ENCODE assay signal across 10 cellular contexts in the genomic region with DNA sequence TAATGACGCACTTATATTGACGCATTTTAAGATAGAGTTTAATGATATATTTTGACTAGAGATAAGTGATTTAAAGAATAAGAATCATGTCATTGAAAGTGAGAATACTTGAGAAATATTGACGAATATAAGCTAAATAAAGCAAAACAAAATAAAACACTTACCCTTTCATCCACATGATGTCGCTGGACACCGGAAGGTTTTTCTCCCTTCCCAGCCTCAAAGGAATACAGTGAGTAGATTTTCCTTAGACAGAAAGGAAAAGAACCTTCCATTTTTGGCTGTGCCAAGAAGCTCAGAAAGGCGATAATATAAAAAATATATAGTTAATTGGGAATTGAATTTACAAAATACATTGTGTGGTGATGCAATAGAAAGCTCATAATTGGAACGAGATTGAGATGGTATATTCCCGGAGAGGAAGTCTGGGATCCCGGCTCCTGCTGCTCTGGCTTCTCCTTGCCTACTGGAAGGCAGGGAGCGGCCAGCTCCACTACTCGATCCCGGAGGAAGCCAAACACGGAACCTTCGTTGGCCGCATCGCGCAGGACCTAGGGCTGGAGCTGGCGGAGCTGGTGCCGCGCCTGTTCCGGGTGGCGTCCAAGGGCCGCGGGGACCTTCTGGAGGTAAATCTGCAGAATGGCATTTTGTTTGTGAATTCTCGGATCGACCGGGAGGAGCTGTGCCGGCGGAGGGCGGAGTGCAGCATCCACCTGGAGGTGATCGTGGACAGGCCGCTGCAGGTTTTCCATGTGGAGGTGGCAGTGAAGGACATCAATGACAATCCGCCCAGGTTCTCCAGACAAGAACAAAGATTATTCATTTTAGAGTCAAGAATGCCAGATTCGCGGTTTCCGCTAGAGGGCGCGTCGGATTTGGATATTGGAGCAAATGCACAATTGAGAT. TPM values are rescaled to one million over a fixed set of nuclear protein-coding genes. Genes with fewer than 3 reads are reported as not detected.
A peak's percentile ranks its signal among the peaks of the same experiment; 100 is the strongest.
DNase-seq lines count a peak whose midpoint lies in the region; ATAC-seq and TF ChIP-seq lines count a peak whose summit lies in the region.
"Had no signal": no experiment of that assay in that cellular context is flagged by ENCODE, and none has a peak within 500 bp of the region (broad histone marks: within the 10 kb centered on the region; RNA-seq: fewer than 3 reads in every experiment).

A gene (plus strand): TSS at position 239 of the 906 bp plus-strand sequence.

- no peak within 1 kb of the TSS for H2BK15ac ChIP-seq in neuronal stem cell (ENCODE audit: low read length)

- H2AFZ ChIP-seq in GM23338 (no peak within 1 kb of the TSS), neuronal stem cell (ENCODE audit: low read length) (no peak within 1 kb of the TSS)

- no peak within 1 kb of the TSS for H2BK120ac ChIP-seq in neuronal stem cell (ENCODE audit: low read depth, low read length)

- no peak within 1 kb of the TSS for H2BK12ac ChIP-seq in neuronal stem cell (ENCODE audit: low read length)

- no peaks in the 10 kb centered on the region for H3K4me1 ChIP-seq in GM23338 (ENCODE audit: insufficient read depth)
- no peaks in the 10 kb centered on the region for H3K4me1 ChIP-seq in right cardiac atrium (ENCODE audit: control insufficient read depth, insufficient read depth, low read length)
- H3K4me1 ChIP-seq in neuronal stem cell (ENCODE audit: control insufficient read depth in 2 of 2, insufficient read depth in 1 of 2, low read depth in 1 of 2, low read length in 2 of 2) = no peaks in the 10 kb centered on the region
- no peaks in the 10 kb centered on the region for H3K4me1 ChIP-seq in Peyer's patch

- no peak within 1 kb of the TSS for H3K9ac ChIP-seq in neuronal stem cell (ENCODE audit: low read depth, low read length, poor library complexity)

- peaks cover 3% of the 10 kb centered on the region; the same call in 1 of the 3 replicates for H3K9me3 Mint-ChIP-seq in GM23338
- no peaks in the 10 kb centered on the region for H3K9me3 Mint-ChIP-seq in WTC11

- peaks cover 4% of the 10 kb centered on the region for H3K79me1 ChIP-seq in neuronal stem cell (ENCODE audit: low read depth, low read length)

- H3K4me2 ChIP-seq in GM23338 (no peak within 1 kb of the TSS), neuronal stem cell (ENCODE audit: insufficient read depth, low read length, poor library complexity, severe bottlenecking) (no peak within 1 kb of the TSS)

- H3K27me3 Mint-ChIP-seq in GM23338 (ENCODE audit: insufficient read depth, low read depth, poor library complexity) (no peaks in the 10 kb centered on the region), WTC11 (ENCODE audit: low read depth) (no peaks in the 10 kb centered on the region)

- POLR2A ChIA-PET in WTC11 (lab: Charles Lee) = no interaction called here

- peak; percentile 22 for TF ChIP-seq CTCF in AG09319 (IDR thresholded peaks at IDR 0.05; ENCODE audit: low read depth, low read length)
- peak; percentile 50 to 57 for TF ChIP-seq CTCF in GM23338 (conservative IDR thresholded peaks at IDR 0.05; ENCODE audit: low read depth in 2 of 2)
- TF ChIP-seq CTCF in WTC11 (IDR thresholded peaks at IDR 0.05) = no peak
- peak in 1 of 6 experiments; percentile 12 for TF ChIP-seq CTCF in Peyer's patch (IDR thresholded peaks at IDR 0.05)

- H3F3A ChIP-seq in GM23338 (replicated peaks; ENCODE audit: low read depth) = no peaks in the 10 kb centered on the region

- H3K4me3 ChIP-seq in GM23338 = no peak within 1 kb of the TSS
- no peak within 1 kb of the TSS for H3K4me3 ChIP-seq in right cardiac atrium (ENCODE audit: low read length)
- no peak within 1 kb of the TSS for H3K4me3 ChIP-seq in neuronal stem cell (ENCODE audit: low read length in 2 of 2)
- H3K4me3 ChIP-seq in Peyer's patch = peak within 1 kb of the TSS in 1 of 4 donors; percentile 6

- ATAC-seq in GM23338 (no peak), WTC11 (no peak), right cardiac atrium (no peak)
- ATAC-seq: activated naive CD4-positive, alpha-beta T cell treated with anti-CD3 and anti-CD28 coated beads, Interleukin-2, amount 50 U/mL, for 72 hours had no signal

- H3K27ac ChIP-seq in GM23338 (ENCODE audit: low read depth) = no peak within 1 kb of the TSS
- H3K27ac ChIP-seq in right cardiac atrium (ENCODE audit: low read length) = no peak within 1 kb of the TSS
- H3K27ac ChIP-seq in neuronal stem cell (replicated peaks; ENCODE audit: low read length) = no peak within 1 kb of the TSS
- H3K27ac ChIP-seq in Peyer's patch = no peak within 1 kb of the TSS

- DNase-seq in AG09319 (ENCODE audit: extremely low read depth, low read depth) = no peak
- DNase-seq in GM23338 (ENCODE audit: low spot score) = peak; percentile 43
- no peak for DNase-seq in WTC11 (ENCODE audit: low spot score)
- peak in 2 of 3 donors; percentile 33 to 59 for DNase-seq in right cardiac atrium
- DNase-seq in neuronal stem cell (ENCODE audit: low spot score) = no peak
- DNase-seq in H4 (ENCODE audit: low spot score) = no peak
- no peak for DNase-seq in Peyer's patch
- DNase-seq in SK-N-DZ (ENCODE audit: low spot score) = no peak
- DNase-seq: kidney glomerular epithelial cell had no signal

- no peaks in the 10 kb centered on the region for H3K79me2 ChIP-seq in GM23338 (replicated peaks; ENCODE audit: insufficient read depth)

- no peak within 1 kb of the TSS for H3K14ac ChIP-seq in neuronal stem cell (ENCODE audit: low read length)

- H4K8ac ChIP-seq in neuronal stem cell (ENCODE audit: low read depth, low read length) = no peak within 1 kb of the TSS

- no peak for TF ChIP-seq POLR2A in Peyer's patch (IDR thresholded peaks at IDR 0.05)

- CTCF ChIA-PET in WTC11 (lab: Charles Lee) = interaction anchor here (0.8 to 7.4 kb wide), 10 partner anchors 12 to 230 kb away, joined by 3 to 61 read pairs (median 4); a partner anchor contains a TSS

- H3K23ac ChIP-seq in neuronal stem cell (ENCODE audit: low read depth, low read length, poor library complexity) = no peak within 1 kb of the TSS

- H3K4ac ChIP-seq in neuronal stem cell (ENCODE audit: low read length) = no peak within 1 kb of the TSS

- no peak within 1 kb of the TSS for H3K18ac ChIP-seq in neuronal stem cell (ENCODE audit: low read length)

- H3K36me3 ChIP-seq in GM23338 (ENCODE audit: insufficient read depth) = no peaks in the 10 kb centered on the region
- H3K36me3 ChIP-seq in neuronal stem cell (replicated peaks in 1 of 2; ENCODE audit: control insufficient read depth in 2 of 2, insufficient read depth in 2 of 2, low read length in 2 of 2) = peaks cover 3 to 44% of the 10 kb centered on the region in 2 donors
- H3K36me3 ChIP-seq in Peyer's patch = no peaks in the 10 kb centered on the region

- peak within 1 kb of the TSS; percentile 63; the same call in 2 of the 3 replicates for H3K4me3 Mint-ChIP-seq in GM23338
- H3K4me3 Mint-ChIP-seq in WTC11 = peak within 1 kb of the TSS; percentile 30; the same call in 1 of the 2 replicates

- H3K9me3 ChIP-seq in right cardiac atrium (ENCODE audit: control insufficient read depth, low read length) (no peaks in the 10 kb centered on the region), neuronal stem cell (replicated peaks in 1 of 2; ENCODE audit: control insufficient read depth in 2 of 2, insufficient read depth in 1 of 2, low read depth in 1 of 2, low read length in 2 of 2) (peaks cover 10 to 51% of the 10 kb centered on the region in 2 donors), Peyer's patch (peaks cover 0 to 15% (median 0%) of the 10 kb centered on the region in 4 donors)

- intact Hi-C loops in right cardiac atrium (cut with DNase I) = no loop called here

- no peak within 1 kb of the TSS for H4K91ac ChIP-seq in neuronal stem cell (ENCODE audit: low read depth, low read length, poor library complexity)

- H3K27ac Mint-ChIP-seq in GM23338 (no peak within 1 kb of the TSS), WTC11 (no peak within 1 kb of the TSS)
- H3K27ac Mint-ChIP-seq: activated naive CD4-positive, alpha-beta T cell treated with anti-CD3 and anti-CD28 coated beads, Interleukin-2, amount 50 U/mL, for 72 hours had no signal

- no peaks in the 10 kb centered on the region for H4K20me1 ChIP-seq in GM23338 (replicated peaks; ENCODE audit: insufficient read depth)

- no peak within 1 kb of the TSS for H2BK5ac ChIP-seq in neuronal stem cell (ENCODE audit: low read length)

- H3K27me3 ChIP-seq in GM23338 (ENCODE audit: insufficient read depth) = no peaks in the 10 kb centered on the region
- H3K27me3 ChIP-seq in right cardiac atrium (ENCODE audit: control insufficient read depth, insufficient read depth) = no peaks in the 10 kb centered on the region
- no peaks in the 10 kb centered on the region for H3K27me3 ChIP-seq in neuronal stem cell (ENCODE audit: control insufficient read depth in 3 of 3, insufficient read depth in 3 of 3, low read depth in 1 of 3, low read length in 3 of 3)
- H3K27me3 ChIP-seq in Peyer's patch = no peaks in the 10 kb centered on the region

- 24% methylated on average over 39 of the region's 39 CpGs for WGBS in right cardiac atrium
- WGBS in neuronal stem cell (ENCODE audit: extremely low coverage in 2 of 2, insufficient read length in 2 of 2, insufficient replicate concordance in 1 of 2), 2 donors = 100% methylated on average over 2 of the region's 39 CpGs; no CpG with 5 or more reads in 1 of the 2 donors

- H3K4me1 Mint-ChIP-seq in GM23338 (no peaks in the 10 kb centered on the region; the same call in 2 of the 3 replicates), WTC11 (no peaks in the 10 kb centered on the region)

- no peaks in the 10 kb centered on the region for H3K9me2 ChIP-seq in GM23338 (ENCODE audit: insufficient read depth)

- no peak within 1 kb of the TSS for H2AK5ac ChIP-seq in neuronal stem cell (ENCODE audit: low read depth, low read length)

- H3K36me3 Mint-ChIP-seq in GM23338 (ENCODE audit: low read depth) (peaks cover 11% of the 10 kb centered on the region), WTC11 (no peaks in the 10 kb centered on the region)

TF ChIP-seq in GM23338, 12 proteins besides CTCF, POLR2A, EP300 and RAD21 (continues in another document):
- TF ChIP-seq ZNF331 (CRISPR knock-in tag; IDR thresholded peaks at IDR 0.05; ENCODE audit: low read depth) = no peak
- no peak for TF ChIP-seq NANOG (IDR thresholded peaks at IDR 0.05; ENCODE audit: borderline replicate concordance)
- TF ChIP-seq POLR2AphosphoS5 (IDR thresholded peaks at IDR 0.05; ENCODE audit: low read depth) = no peak

TF ChIP-seq in WTC11, 78 proteins besides CTCF, POLR2A, EP300 and RAD21 (continues in another document):
- TF ChIP-seq ZNF232 (CRISPR knock-in tag; IDR thresholded peaks at IDR 0.05) = no peak

RNA-seq across cellular contexts. Expression of the gene that starts here (rescaled TPM):
- total RNA-seq in GM23338 (2014; rRNA removed; shearing (Covaris generic)) = 1.4 and 3.1 TPM in 2 replicates
- polyA plus RNA-seq in GM23338 (2016; fragmentation: Nextera tagmentation; extraction: Ambion mirVana) = 0.61 and 0.86 TPM in 2 replicates
- total RNA-seq in WTC11 (2021) = 0.85 to 0.94 TPM (median 0.90 TPM) in 3 replicates
- under 1 TPM in 2 of 4 donors, not detected in 2; 0.06 to 0.09 TPM for total RNA-seq in right cardiac atrium
- 0.02 TPM for polyA plus RNA-seq in right cardiac atrium
- 0.32 TPM for polyA plus RNA-seq in neuronal stem cell (2013, experiment 1 of 2)
- polyA plus RNA-seq in neuronal stem cell (2013, experiment 2 of 2) = 0.25 TPM
- total RNA-seq in H4 (2014; rRNA removed; shearing (Covaris generic)) = 0.25 and 1.1 TPM in 2 replicates
- total RNA-seq in Peyer's patch = under 1 TPM in 3 of 4 donors, not detected in 1; 0.27 to 0.88 (median 0.38) TPM
- 0.12 and 0.17 TPM in 2 replicates for polyA plus RNA-seq in SK-N-DZ (2014; cell fraction: cytosol; rRNA removed)
- polyA plus RNA-seq in SK-N-DZ (2014; cell fraction: nucleus; rRNA removed) = 0.35 and 1.3 TPM in 2 replicates
- total RNA-seq: activated naive CD4-positive, alpha-beta T cell treated with anti-CD3 and anti-CD28 coated beads, Interleukin-2, amount 50 U/mL, for 72 hours had no signal

Comparison
In these comparisons a context has a peak if more than half of its experiments do, and no peak if none do; other contexts are left out.
1. Peak in DNase-seq in right cardiac atrium; RNA of the gene not detected or under 1 TPM.